In genomic region chr20:32473231-32474008, GRCh38 we compare ENCODE assay signal across 11 cellular contexts.
DNase-seq lines count a peak whose midpoint lies in the region; ATAC-seq, FAIRE-seq and TF ChIP-seq lines count a peak whose summit lies in the region.
"Had no signal": no experiment of that assay in that cellular context is flagged by ENCODE, and none has a peak within 500 bp of the region (broad histone marks: within the 10 kb centered on the region; RNA-seq: fewer than 3 reads in every experiment).

No MANE protein-coding gene starts in this region.

- H3K27me3 ChIP-seq in SK-N-SH (ENCODE audit: insufficient read depth) (no peaks in the 10 kb centered on the region), endothelial cell of umbilical vein (ENCODE audit: control insufficient read depth in 2 of 2, insufficient read depth in 2 of 2, low read length in 2 of 2) (no peaks in the 10 kb centered on the region), muscle layer of colon (ENCODE audit: control insufficient read depth in 1 of 2, insufficient read depth in 2 of 2, low read length in 2 of 2) (no peaks in the 10 kb centered on the region), thyroid gland (no peaks in the 10 kb centered on the region)

- H3K4me2 ChIP-seq in SK-N-SH (peak overlapping the region; percentile 93), endothelial cell of umbilical vein (ENCODE audit: insufficient read depth, low read length) (peak overlapping the region; percentile 64)

- no peak overlapping the region for H2AFZ ChIP-seq in SK-N-SH (ENCODE audit: low read depth)
- H2AFZ ChIP-seq in endothelial cell of umbilical vein (ENCODE audit: low read depth, low read length), result no peak overlapping the region

- H3K79me2 ChIP-seq in SK-N-SH (ENCODE audit: insufficient read depth) (peaks cover 97% of the 10 kb centered on the region), endothelial cell of umbilical vein (ENCODE audit: control insufficient read depth, insufficient read depth, low read length) (peaks cover 94% of the 10 kb centered on the region)

- DNase-seq in SK-N-SH (peak; percentile 17), endothelial cell of umbilical vein (ENCODE audit: low read depth, low spot score) (no peak), thyroid gland (no peak), NCI-H187 (lab: John Stamatoyannopoulos, UW) (no peak)
- DNase-seq in activated CD4-positive, alpha-beta T cell treated with anti-CD3 and anti-CD28 coated beads, Interleukin-2, amount 10 ng/mL, durations not matched to agents 24 days and 14 days, result no peak
- DNase-seq: activated T-cell treated with anti-CD3 and anti-CD28 coated beads for 4 hours, dermis blood vessel endothelial cell had no signal

- no peak for ATAC-seq in SK-N-SH treated with all-trans-retinoic acid at 6 μM for 48 hours
- no peak for ATAC-seq in HG02852 (IDR thresholded peaks at IDR 0.05; ENCODE audit: unreplicated experiment)

- FAIRE-seq in endothelial cell of umbilical vein (lab: Jason Lieb, UNC), result peak; percentile 88

- H3K9ac ChIP-seq in SK-N-SH (peak overlapping the region; percentile 76), endothelial cell of umbilical vein (replicated peaks; ENCODE audit: extremely low read depth, insufficient read depth, low read length) (peak overlapping the region; percentile 72), muscle layer of colon (ENCODE audit: low read length) (peak overlapping the region; percentile 57)

- H4K20me1 ChIP-seq in SK-N-SH (ENCODE audit: insufficient read depth) (peaks cover 22% of the 10 kb centered on the region; the same call in 1 of the 2 replicates), endothelial cell of umbilical vein (replicated peaks; ENCODE audit: control insufficient read depth, extremely low read depth, insufficient read depth, low read length) (no peaks in the 10 kb centered on the region)

- POLR2A ChIA-PET in SK-N-SH (lab: Yijun Ruan, JAX) (no interaction called here), endothelial cell of umbilical vein (lab: Charles Lee) (no interaction called here)

- no peak for TF ChIP-seq EP300 in SK-N-SH (IDR thresholded peaks at IDR 0.05; ENCODE audit: borderline replicate concordance in 1 of 2, low read depth in 1 of 2, low read length in 1 of 2)

- TF ChIP-seq POLR2A in endothelial cell of umbilical vein (IDR thresholded peaks at IDR 0.05; ENCODE audit: low read depth, low read length), result no peak
- TF ChIP-seq POLR2A in thyroid gland (IDR thresholded peaks at IDR 0.05), result no peak

- H3K4me1 Mint-ChIP-seq in activated CD4-positive, alpha-beta T cell treated with anti-CD3 and anti-CD28 coated beads, Interleukin-2, amount 10 ng/mL, durations not matched to agents 24 days and 14 days, result peaks cover 7% of the 10 kb centered on the region

- no peaks in the 10 kb centered on the region for H3K36me3 Mint-ChIP-seq in activated CD4-positive, alpha-beta T cell treated with anti-CD3 and anti-CD28 coated beads, Interleukin-2, amount 10 ng/mL, durations not matched to agents 24 days and 14 days (ENCODE audit: low read depth)

- TSS peak; percentile 32 for BruUV-seq in endothelial cell of umbilical vein (replicated peaks; lab: Mats Ljungman, UMichigan)

- no peaks in the 10 kb centered on the region for H3K9me3 Mint-ChIP-seq in activated CD4-positive, alpha-beta T cell treated with anti-CD3 and anti-CD28 coated beads, Interleukin-2, amount 10 ng/mL, durations not matched to agents 24 days and 14 days

- peaks cover 21% of the 10 kb centered on the region for H3F3A ChIP-seq in SK-N-SH (replicated peaks; ENCODE audit: insufficient read depth)

- no peaks in the 10 kb centered on the region for H3K27me3 Mint-ChIP-seq in activated CD4-positive, alpha-beta T cell treated with anti-CD3 and anti-CD28 coated beads, Interleukin-2, amount 10 ng/mL, durations not matched to agents 24 days and 14 days

- no peak for TF ChIP-seq RAD21 in SK-N-SH (IDR thresholded peaks at IDR 0.05; ENCODE audit: low read length)

- dilution Hi-C loops in endothelial cell of umbilical vein (cut with MboI; ENCODE audit: extremely low pct_ligation_motif_present, low sequenced_read_pairs), result no loop called here

- intact Hi-C loops in endothelial cell of umbilical vein (cut with micrococcal nuclease), result loop anchor here (2.0 kb wide), 1 partner anchor 179 kb away; no protein-coding TSS in a partner anchor
- intact Hi-C loops in thyroid gland (cut with DNase I), result no loop called here
- intact Hi-C loops in activated CD4-positive, alpha-beta T cell treated with anti-CD3 and anti-CD28 coated beads, Interleukin-2, amount 10 ng/mL, durations not matched to agents 24 days and 14 days (cut with micrococcal nuclease), result no loop called here

- H3K9me2 ChIP-seq in SK-N-SH, result no peaks in the 10 kb centered on the region

- H3K9me3 ChIP-seq in SK-N-SH (no peaks in the 10 kb centered on the region), endothelial cell of umbilical vein (replicated peaks; ENCODE audit: control insufficient read depth, insufficient read depth, low read length) (no peaks in the 10 kb centered on the region), muscle layer of colon (ENCODE audit: low read length) (no peaks in the 10 kb centered on the region), thyroid gland (no peaks in the 10 kb centered on the region)

- CTCF ChIA-PET in SK-N-SH (lab: Yijun Ruan, JAX) (interaction anchor here (2.4 to 3.2 kb wide), 2 partner anchors 8 to 179 kb away, joined by 6 to 11 read pairs; no protein-coding TSS in a partner anchor), endothelial cell of umbilical vein (lab: Charles Lee) (interaction anchor here (0.9 to 3.7 kb wide), 4 partner anchors 7 to 179 kb away, joined by 3 to 34 read pairs (median 6); no protein-coding TSS in a partner anchor)

- H3K4me3 Mint-ChIP-seq in activated CD4-positive, alpha-beta T cell treated with anti-CD3 and anti-CD28 coated beads, Interleukin-2, amount 10 ng/mL, durations not matched to agents 24 days and 14 days, result no peak overlapping the region

- no peaks in the 10 kb centered on the region for H3K9me1 ChIP-seq in endothelial cell of umbilical vein (replicated peaks; ENCODE audit: control insufficient read depth, extremely low read depth, insufficient read depth, low read length)

- H3K4me3 ChIP-seq in SK-N-SH (ENCODE audit: low read depth in 2 of 2, low read length in 1 of 2) (no peak overlapping the region), endothelial cell of umbilical vein (replicated peaks in 1 of 3; ENCODE audit: insufficient read depth in 1 of 3, low read depth in 1 of 3, low read length in 3 of 3) (peak overlapping the region; percentile 24 to 61 (median 30)), muscle layer of colon (ENCODE audit: low read depth in 1 of 2, low read length in 2 of 2) (peak overlapping the region; percentile 12 to 57), thyroid gland (replicated peaks in 1 of 3) (no peak overlapping the region)

- H3K4me1 ChIP-seq in SK-N-SH (ENCODE audit: control insufficient read depth in 1 of 2, insufficient read depth in 2 of 2, low read depth in 1 of 2, low read length in 1 of 2), result peaks cover 51 to 57% of the 10 kb centered on the region in 2 experiments; a peak in 3 of 4 replicates
- H3K4me1 ChIP-seq in endothelial cell of umbilical vein (ENCODE audit: control insufficient read depth, extremely low read depth, insufficient read depth, low read length), result peaks cover 94% of the 10 kb centered on the region
- H3K4me1 ChIP-seq in muscle layer of colon (ENCODE audit: insufficient read depth, low read length), result peaks cover 87% of the 10 kb centered on the region
- peaks cover 46 to 82% of the 10 kb centered on the region in 2 donors for H3K4me1 ChIP-seq in thyroid gland

- H3K27ac ChIP-seq in SK-N-SH (ENCODE audit: low read depth in 2 of 2, low read length in 1 of 2) (peak overlapping the region in 1 of 2 experiments; percentile 29; a peak in 1 of 4 replicates), endothelial cell of umbilical vein (ENCODE audit: insufficient read depth, low read depth, low read length) (peak overlapping the region; percentile 94), muscle layer of colon (ENCODE audit: low read depth, low read length) (peak overlapping the region; percentile 95), thyroid gland (peak overlapping the region; percentile 88 to 96 (median 91))
- H3K27ac ChIP-seq: 22Rv1 had no signal

- peaks cover 12 to 18% of the 10 kb centered on the region in 2 experiments for H3K36me3 ChIP-seq in SK-N-SH (replicated peaks in 1 of 2; ENCODE audit: control insufficient read depth in 1 of 2, insufficient read depth in 2 of 2, low read length in 1 of 2)
- H3K36me3 ChIP-seq in endothelial cell of umbilical vein (ENCODE audit: control insufficient read depth in 2 of 2, extremely low read depth in 1 of 2, insufficient read depth in 2 of 2, low read length in 2 of 2), result peaks cover 12 to 16% of the 10 kb centered on the region in 2 experiments
- peaks cover 11% of the 10 kb centered on the region for H3K36me3 ChIP-seq in muscle layer of colon (ENCODE audit: insufficient read depth, low read length)
- no peaks in the 10 kb centered on the region for H3K36me3 ChIP-seq in thyroid gland

- WGBS in SK-N-SH (ENCODE audit: low lambda C conversion rate), result 92% methylated on average over 23 of the region's 29 CpGs
- WGBS in thyroid gland, 2 donors, result 63 to 70% methylated on average over 17 to 19 of the region's 29 CpGs

- no peak overlapping the region for H3K27ac Mint-ChIP-seq in activated CD4-positive, alpha-beta T cell treated with anti-CD3 and anti-CD28 coated beads, Interleukin-2, amount 10 ng/mL, durations not matched to agents 24 days and 14 days

- TF ChIP-seq CTCF in SK-N-SH (IDR thresholded peaks at IDR 0.05) (no peak), endothelial cell of umbilical vein (IDR thresholded peaks at IDR 0.05; ENCODE audit: extremely low read depth in 1 of 2, insufficient read depth in 1 of 2, low read depth in 1 of 2, low read length in 2 of 2) (no peak), thyroid gland (IDR thresholded peaks at IDR 0.05) (no peak)

TF ChIP-seq in SK-N-SH, 30 proteins besides CTCF, POLR2A, EP300 and RAD21 (continues in another document):
- no peak for TF ChIP-seq TCF12 (IDR thresholded peaks at IDR 0.05)
- no peak for TF ChIP-seq GABPA (IDR thresholded peaks at IDR 0.05; ENCODE audit: low read depth)
- TF ChIP-seq NFIC (IDR thresholded peaks at IDR 0.05; ENCODE audit: borderline replicate concordance), result no peak

TF ChIP-seq in endothelial cell of umbilical vein, 7 proteins besides CTCF, POLR2A, EP300 and RAD21:
- TF ChIP-seq JUN (IDR thresholded peaks at IDR 0.05; ENCODE audit: borderline replicate concordance, insufficient read depth, insufficient read length, low read depth), result no peak
- peak; percentile 15 for TF ChIP-seq MYC (IDR thresholded peaks at IDR 0.05; ENCODE audit: low read depth, low read length)
- TF ChIP-seq FOS (IDR thresholded peaks at IDR 0.05; ENCODE audit: borderline replicate concordance, insufficient read depth, low read length), result no peak
- TF ChIP-seq, protein P1, sequence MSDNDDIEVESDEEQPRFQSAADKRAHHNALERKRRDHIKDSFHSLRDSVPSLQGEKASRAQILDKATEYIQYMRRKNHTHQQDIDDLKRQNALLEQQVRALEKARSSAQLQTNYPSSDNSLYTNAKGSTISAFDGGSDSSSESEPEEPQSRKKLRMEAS (IDR thresholded peaks at IDR 0.05; ENCODE audit: insufficient read depth, insufficient read length), result peak; percentile 6
- peak; percentile 41 for TF ChIP-seq POLR2AphosphoS5 (IDR thresholded peaks at IDR 0.05; ENCODE audit: insufficient read depth, low read depth, low read length)

Comparison
In these comparisons a context has a peak if more than half of its experiments do, and no peak if none do; other contexts are left out.
1. H3K4me3 ChIP-seq: peak in endothelial cell of umbilical vein (3 of 3) and muscle layer of colon (2 of 2); none in SK-N-SH (0 of 2) and thyroid gland (0 of 3).
2. Peak in every context shown above with its lines, with median percentiles within 50 percentile points of each other: H3K9ac ChIP-seq.